ENCODE assay signal across 8 cellular contexts in the genomic region with DNA sequence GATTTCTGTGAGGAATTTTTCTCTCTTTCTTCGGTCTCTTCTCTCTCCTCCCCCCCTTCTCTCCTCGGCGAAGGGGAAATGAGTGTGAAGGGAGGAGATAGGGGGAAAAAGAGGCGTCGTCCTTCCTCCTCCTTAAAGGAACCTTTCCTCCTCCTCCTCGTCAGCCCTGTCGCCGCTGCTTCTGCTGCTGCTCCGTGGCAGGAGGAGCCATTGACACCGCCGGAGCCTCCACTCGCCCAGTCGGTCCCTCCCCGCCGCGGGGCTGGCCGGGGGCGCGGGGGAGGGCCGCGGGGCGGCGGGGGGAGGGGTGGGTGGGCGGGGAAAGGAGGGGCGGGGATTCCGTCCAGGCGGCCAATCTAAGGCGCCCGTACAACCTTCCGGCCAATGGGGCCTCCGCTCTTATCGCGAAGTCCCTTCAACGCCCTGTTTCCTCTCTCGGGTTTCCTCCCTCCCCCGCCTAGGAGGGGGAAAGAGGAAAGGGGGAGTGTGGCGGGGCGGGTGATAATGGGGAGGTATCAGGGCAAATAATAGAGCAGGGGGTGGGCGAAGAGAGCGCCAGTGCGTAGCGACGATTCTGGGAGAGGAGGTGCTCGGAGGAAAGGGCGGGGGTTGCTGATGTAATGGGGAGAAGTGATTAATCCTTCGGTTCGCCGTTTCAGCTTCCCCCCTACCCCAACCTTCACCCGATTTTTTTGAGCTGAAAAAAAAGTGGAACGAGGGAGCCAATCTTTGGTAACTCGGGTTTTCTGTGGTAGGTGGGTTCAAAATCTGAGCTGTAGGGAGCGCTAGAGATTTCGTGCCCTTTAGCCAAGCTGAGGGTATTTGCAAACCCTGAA. TPM values are rescaled to one million over a fixed set of nuclear protein-coding genes. Genes with fewer than 3 reads are reported as not detected.
DNase-seq lines count a peak whose midpoint lies in the region; ATAC-seq and TF ChIP-seq lines count a peak whose summit lies in the region.

A gene (minus strand): TSS at position 238 of the 836 bp plus-strand sequence. CDS start 778 bp downstream, outside the sequence.

- peak; percentile 91 to 98 (median 93) for DNase-seq in CD8-positive, alpha-beta T cell
- DNase-seq in HK-2 (ENCODE audit: unreplicated experiment) = peak; percentile 96
- DNase-seq in NCI-H82 treated with DMSO at 0.1 percent for 48 hours (lab: John Stamatoyannopoulos, UW; ENCODE audit: unreplicated experiment) = peak; percentile 97
- peak; percentile 97 for DNase-seq in activated CD4-positive, alpha-beta memory T cell treated with anti-CD3 and anti-CD28 coated beads for 36 hours
- peak; percentile 90 to 96 (median 95) for DNase-seq in dorsolateral prefrontal cortex
- DNase-seq in right lobe of liver = peak; percentile 96 to 98 (median 98)
- DNase-seq in stimulated activated CD4-positive, alpha-beta T cell treated with anti-CD3 and anti-CD28 coated beads, Interleukin-4, amount 100 ng/mL, for 4 hours = peak; percentile 85 to 99

- H3K9me3 ChIP-seq in CD8-positive, alpha-beta T cell (ENCODE audit: low read length) = no peaks in the 10 kb centered on the region
- H3K9me3 ChIP-seq in right lobe of liver = no peaks in the 10 kb centered on the region

- peak within 1 kb of the TSS; percentile 80 for H3K27ac Mint-ChIP-seq in CD8-positive, alpha-beta T cell
- H3K27ac Mint-ChIP-seq in activated CD4-positive, alpha-beta memory T cell treated with anti-CD3 and anti-CD28 coated beads for 36 hours = peak within 1 kb of the TSS; percentile 91

- TF ChIP-seq CTCF in CD8-positive, alpha-beta T cell (IDR thresholded peaks at IDR 0.05) = peak; percentile 59
- TF ChIP-seq CTCF in dorsolateral prefrontal cortex (IDR thresholded peaks at IDR 0.05 in 54 of 56, conservative IDR thresholded peaks at IDR 0.05 in 2 of 56; ENCODE audit: low read depth in 1 of 56, partially characterized antibody in 56 of 56) = peak; percentile 32 to 79 (median 66)
- TF ChIP-seq CTCF in right lobe of liver (IDR thresholded peaks at IDR 0.05) = peak; percentile 46 to 59 (median 54)

- H3K36me3 Mint-ChIP-seq in CD8-positive, alpha-beta T cell = peaks cover 13% of the 10 kb centered on the region
- H3K36me3 Mint-ChIP-seq in activated CD4-positive, alpha-beta memory T cell treated with anti-CD3 and anti-CD28 coated beads for 36 hours = peaks cover 8% of the 10 kb centered on the region

- H3K9me3 Mint-ChIP-seq in CD8-positive, alpha-beta T cell = no peaks in the 10 kb centered on the region
- no peaks in the 10 kb centered on the region for H3K9me3 Mint-ChIP-seq in activated CD4-positive, alpha-beta memory T cell treated with anti-CD3 and anti-CD28 coated beads for 36 hours

- peak; percentile 80 for ATAC-seq in CD8-positive, alpha-beta T cell
- peak; percentile 87 for ATAC-seq in GM19452 (IDR thresholded peaks at IDR 0.05; ENCODE audit: unreplicated experiment)
- peak; percentile 88 to 96 (median 90) for ATAC-seq in right lobe of liver

- H3K4me1 Mint-ChIP-seq in CD8-positive, alpha-beta T cell (ENCODE audit: low read depth) = peaks cover 40% of the 10 kb centered on the region
- peaks cover 40% of the 10 kb centered on the region for H3K4me1 Mint-ChIP-seq in activated CD4-positive, alpha-beta memory T cell treated with anti-CD3 and anti-CD28 coated beads for 36 hours (ENCODE audit: low read depth)

- peak; percentile 91 for TF ChIP-seq POLR2A in right lobe of liver (IDR thresholded peaks at IDR 0.05)

- 0% methylated on average over 29 of the region's 53 CpGs for WGBS in right lobe of liver (ENCODE audit: insufficient coverage, low coverage, low lambda C conversion rate, missing lambda C conversion rate)

- H3K4me1 ChIP-seq in CD8-positive, alpha-beta T cell (ENCODE audit: insufficient read depth, low read length) = peaks cover 30% of the 10 kb centered on the region
- peaks cover 0 to 8% (median 0%) of the 10 kb centered on the region in 4 donors for H3K4me1 ChIP-seq in right lobe of liver

- no peaks in the 10 kb centered on the region for H3K27me3 ChIP-seq in CD8-positive, alpha-beta T cell (ENCODE audit: insufficient read depth, low read length)
- H3K27me3 ChIP-seq in dorsolateral prefrontal cortex (no peaks in the 10 kb centered on the region), right lobe of liver (no peaks in the 10 kb centered on the region)

- peak within 1 kb of the TSS; percentile 80 for H3K4me3 ChIP-seq in CD8-positive, alpha-beta T cell (ENCODE audit: low read depth, low read length)
- H3K4me3 ChIP-seq in dorsolateral prefrontal cortex = peak within 1 kb of the TSS; percentile 46 to 96 (median 88)
- peak within 1 kb of the TSS; percentile 68 to 75 (median 70) for H3K4me3 ChIP-seq in right lobe of liver

- CTCF ChIA-PET in CD8-positive, alpha-beta T cell (lab: Charles Lee) = interaction anchor here (0.6 to 1.9 kb wide), 14 partner anchors 11 to 530 kb away, joined by 3 to 14 read pairs (median 4); no protein-coding TSS in a partner anchor
- CTCF ChIA-PET in activated CD4-positive, alpha-beta memory T cell treated with anti-CD3 and anti-CD28 coated beads for 36 hours (lab: Charles Lee) = interaction anchor here (0.6 to 2.3 kb wide), 8 partner anchors 47 to 514 kb away, joined by 3 to 12 read pairs (median 5); a partner anchor contains a TSS

- H3K4me3 Mint-ChIP-seq in CD8-positive, alpha-beta T cell = peak within 1 kb of the TSS; percentile 76
- peak within 1 kb of the TSS; percentile 88 for H3K4me3 Mint-ChIP-seq in activated CD4-positive, alpha-beta memory T cell treated with anti-CD3 and anti-CD28 coated beads for 36 hours

- H3K27me3 Mint-ChIP-seq in CD8-positive, alpha-beta T cell (ENCODE audit: low read depth) = no peaks in the 10 kb centered on the region
- no peaks in the 10 kb centered on the region for H3K27me3 Mint-ChIP-seq in activated CD4-positive, alpha-beta memory T cell treated with anti-CD3 and anti-CD28 coated beads for 36 hours

- no peaks in the 10 kb centered on the region for H3K36me3 ChIP-seq in CD8-positive, alpha-beta T cell (ENCODE audit: insufficient read depth, low read length)
- H3K36me3 ChIP-seq in right lobe of liver = no peaks in the 10 kb centered on the region

- intact Hi-C loops in CD8-positive, alpha-beta T cell (cut with DNase I, micrococcal nuclease) = loop anchor here (1.0 to 10.0 kb wide), 13 partner anchors 18 to 1202 kb away; a partner anchor contains a TSS
- intact Hi-C loops in activated CD4-positive, alpha-beta memory T cell treated with anti-CD3 and anti-CD28 coated beads for 36 hours (cut with micrococcal nuclease) = loop anchor here (1.0 to 2.0 kb wide), 9 partner anchors 38 to 964 kb away; a partner anchor contains a TSS
- intact Hi-C loops in dorsolateral prefrontal cortex (cut with DNase I) (loop anchor here (2.0 to 10.0 kb wide), 5 partner anchors 124 to 472 kb away; a partner anchor contains a TSS), right lobe of liver (cut with DNase I) (no loop called here)

- H3K27ac ChIP-seq in CD8-positive, alpha-beta T cell (ENCODE audit: low read depth, low read length) = peak within 1 kb of the TSS; percentile 81
- peak within 1 kb of the TSS; percentile 86 to 100 (median 99) for H3K27ac ChIP-seq in dorsolateral prefrontal cortex
- H3K27ac ChIP-seq in right lobe of liver = peak within 1 kb of the TSS; percentile 95 to 98 (median 96)

- POLR2A ChIA-PET in CD8-positive, alpha-beta T cell (lab: Charles Lee) = interaction anchor here (0.7 to 1.1 kb wide), 9 partner anchors 11 to 219 kb away, joined by 3 to 6 read pairs (median 4); a partner anchor contains a TSS
- POLR2A ChIA-PET in activated CD4-positive, alpha-beta memory T cell treated with anti-CD3 and anti-CD28 coated beads for 36 hours (lab: Charles Lee) = interaction anchor here (0.7 to 1.1 kb wide), 3 partner anchors 45 to 122 kb away, joined by 3 read pairs; no protein-coding TSS in a partner anchor

RNA-seq across cellular contexts. Expression of the gene that starts here (rescaled TPM):
- 100 to 1,000 TPM; 144 to 146 TPM for total RNA-seq in CD8-positive, alpha-beta T cell
- 10 to 100 TPM; 38.2 to 41.1 TPM for total RNA-seq in activated CD4-positive, alpha-beta memory T cell treated with anti-CD3 and anti-CD28 coated beads for 36 hours
- 100 to 1,000 TPM in 82 of 120 experiments, 10 to 100 TPM in 38; 70.0 to 130 (median 103) TPM for total RNA-seq in dorsolateral prefrontal cortex
- 10 to 100 TPM; 15.2 to 28.7 (median 24.0) TPM for total RNA-seq in right lobe of liver

Comparison
In these comparisons a context has a peak if more than half of its experiments do, and no peak if none do; other contexts are left out.
1. Peak in every context shown above with its lines: DNase-seq, ATAC-seq, H3K4me3 ChIP-seq and H3K27ac ChIP-seq.
2. intact Hi-C loops: an anchor here in CD8-positive, alpha-beta T cell (1.0 to 10.0 kb wide), activated CD4-positive, alpha-beta memory T cell treated with anti-CD3 and anti-CD28 coated beads for 36 hours (1.0 to 2.0 kb wide) and dorsolateral prefrontal cortex (2.0 to 10.0 kb wide); none called in right lobe of liver.